1 cellular context compared by ENCODE assay signal in the genomic region with DNA sequence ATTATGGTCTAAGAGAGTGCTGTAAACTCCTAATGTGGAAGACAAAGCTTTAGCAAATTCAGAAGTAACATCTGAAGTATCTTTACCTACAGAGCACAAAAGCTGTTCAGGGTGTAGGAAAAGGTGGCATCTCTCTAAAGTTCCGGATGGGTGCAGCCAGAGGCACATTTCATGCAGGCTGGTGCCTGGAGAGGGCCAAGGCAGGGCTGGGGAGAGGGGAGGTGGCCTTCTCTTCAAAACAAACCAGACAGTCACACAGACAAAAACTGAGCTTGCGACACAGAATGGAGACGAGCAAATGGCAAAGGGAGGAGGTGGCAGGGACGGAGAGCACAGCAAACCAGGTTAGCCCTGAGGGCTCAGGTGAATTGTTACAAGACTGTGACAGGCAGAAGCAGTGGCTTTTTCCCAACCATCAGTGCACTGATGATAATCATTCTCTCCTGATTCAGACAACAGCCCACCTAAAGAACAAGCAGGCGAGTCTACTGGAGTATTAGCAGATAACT.
TF ChIP-seq lines count a peak whose summit lies in the region.

No MANE protein-coding gene starts in this region.

TF ChIP-seq in H1, 55 proteins besides CTCF, POLR2A, EP300 and RAD21:
- TF ChIP-seq TAF7 (optimal IDR thresholded peaks at IDR 0.05; ENCODE audit: borderline replicate concordance, low read depth, low read length) (no peak), RXRA (IDR thresholded peaks at IDR 0.05; ENCODE audit: insufficient read depth, low read depth, low read length) (no peak), KDM1A (IDR thresholded peaks at IDR 0.05; ENCODE audit: borderline replicate concordance, low read length) (no peak), ASH2L (IDR thresholded peaks at IDR 0.05; ENCODE audit: low read length) (no peak), RNF2 (IDR thresholded peaks at IDR 0.05; ENCODE audit: borderline replicate concordance, low read depth, low read length, missing control alignments, poor library complexity, severe bottlenecking) (no peak), CHD1 (IDR thresholded peaks at IDR 0.05; ENCODE audit: low read depth, low read length) (no peak), BACH1 (IDR thresholded peaks at IDR 0.05; ENCODE audit: low read length) (no peak), YY1 (IDR thresholded peaks at IDR 0.05; ENCODE audit: low read depth, low read length) (no peak), RFX5 (IDR thresholded peaks at IDR 0.05; ENCODE audit: borderline replicate concordance, low read depth, low read length) (no peak), SRF (IDR thresholded peaks at IDR 0.05; ENCODE audit: low read depth, low read length) (no peak), CEBPB (IDR thresholded peaks at IDR 0.05; ENCODE audit: low read depth, low read length) (no peak)
- TF ChIP-seq, protein P1, sequence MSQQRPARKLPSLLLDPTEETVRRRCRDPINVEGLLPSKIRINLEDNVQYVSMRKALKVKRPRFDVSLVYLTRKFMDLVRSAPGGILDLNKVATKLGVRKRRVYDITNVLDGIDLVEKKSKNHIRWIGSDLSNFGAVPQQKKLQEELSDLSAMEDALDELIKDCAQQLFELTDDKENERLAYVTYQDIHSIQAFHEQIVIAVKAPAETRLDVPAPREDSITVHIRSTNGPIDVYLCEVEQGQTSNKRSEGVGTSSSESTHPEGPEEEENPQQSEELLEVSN (IDR thresholded peaks at IDR 0.05): no peak
- TF ChIP-seq, protein P2, sequence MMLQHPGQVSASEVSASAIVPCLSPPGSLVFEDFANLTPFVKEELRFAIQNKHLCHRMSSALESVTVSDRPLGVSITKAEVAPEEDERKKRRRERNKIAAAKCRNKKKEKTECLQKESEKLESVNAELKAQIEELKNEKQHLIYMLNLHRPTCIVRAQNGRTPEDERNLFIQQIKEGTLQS (IDR thresholded peaks at IDR 0.05; ENCODE audit: insufficient read depth, low read depth, low read length): no peak
